ENCODE assay signal across 9 cellular contexts in the genomic region with DNA sequence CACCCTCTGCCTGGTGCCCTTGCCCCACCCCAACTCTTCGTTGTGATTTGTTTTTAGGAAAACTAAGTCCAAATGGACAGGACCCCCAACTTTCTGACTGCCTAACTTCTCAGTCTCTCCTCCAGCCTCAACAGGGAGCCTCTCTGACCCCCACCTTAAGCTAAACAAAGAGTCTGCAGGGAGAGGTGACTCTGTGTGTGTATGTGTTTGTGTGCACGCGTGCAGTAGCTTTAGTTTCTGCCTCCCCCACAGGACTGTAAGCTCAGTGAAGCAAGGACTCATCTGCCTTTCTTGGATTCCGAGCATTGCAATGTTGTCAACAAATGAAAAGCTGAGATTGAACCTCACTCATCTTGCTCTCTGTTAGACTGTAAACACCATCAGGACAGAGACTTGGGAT. TPM values are rescaled to one million over a fixed set of nuclear protein-coding genes. Genes with fewer than 3 reads are reported as not detected.
DNase-seq lines count a peak whose midpoint lies in the region; ATAC-seq and TF ChIP-seq lines count a peak whose summit lies in the region.
"Had no signal": no experiment of that assay in that cellular context is flagged by ENCODE, and none has a peak within 500 bp of the region (broad histone marks: within the 10 kb centered on the region; RNA-seq: fewer than 3 reads in every experiment).

No MANE protein-coding gene starts in this region.

- H3K9me3 Mint-ChIP-seq in Caco-2 (ENCODE audit: unreplicated experiment): no peaks in the 10 kb centered on the region
- H3K9me3 Mint-ChIP-seq in nephron: no peaks in the 10 kb centered on the region
- no peaks in the 10 kb centered on the region for H3K9me3 Mint-ChIP-seq in stimulated activated naive CD8-positive, alpha-beta T cell treated with anti-CD3 and anti-CD28 coated beads, Interleukin-15, amount 100 ng/mL, for 72 hours
- H3K9me3 Mint-ChIP-seq: CD8-positive, alpha-beta T cell had no signal

- no peaks in the 10 kb centered on the region; the same call in 1 of the 2 replicates for H3K36me3 ChIP-seq in Caco-2 (ENCODE audit: control insufficient read depth, insufficient read depth, low read length)

- H3K9me3 ChIP-seq in Caco-2: no peaks in the 10 kb centered on the region

- no peak for DNase-seq in Caco-2
- no peak for DNase-seq in coronary artery (ENCODE audit: low spot score)
- DNase-seq in NK-92 treated with Interleukin-12 subunit alpha and Interleukin-12 subunit beta, amount 100 ng/mL, for 24 hours (lab: John Stamatoyannopoulos, UW): no peak
- no peak for DNase-seq in NCI-H1105 treated with DMSO at 0.1 percent for 48 hours (lab: John Stamatoyannopoulos, UW)
- DNase-seq in stimulated activated naive CD8-positive, alpha-beta T cell treated with anti-CD3 and anti-CD28 coated beads, Interleukin-15, amount 100 ng/mL, for 72 hours: no peak
- DNase-seq: CD8-positive, alpha-beta T cell; NCI-H2029; PC-3 had no signal

- H3K4me3 Mint-ChIP-seq in Caco-2 (ENCODE audit: unreplicated experiment): no peak overlapping the region
- H3K4me3 Mint-ChIP-seq in nephron: no peak overlapping the region
- H3K4me3 Mint-ChIP-seq in stimulated activated naive CD8-positive, alpha-beta T cell treated with anti-CD3 and anti-CD28 coated beads, Interleukin-15, amount 100 ng/mL, for 72 hours: no peak overlapping the region
- H3K4me3 Mint-ChIP-seq: CD8-positive, alpha-beta T cell had no signal

- no TSS peak for BruUV-seq in Caco-2 (replicated peaks; lab: Mats Ljungman, UMichigan)

- CTCF ChIA-PET in Caco-2 (lab: Charles Lee): interaction anchor here (0.8 to 3.9 kb wide), 4 partner anchors 19 to 89 kb away, joined by 3 to 22 read pairs (median 6); no protein-coding TSS in a partner anchor

- H3K36me3 Mint-ChIP-seq in Caco-2 (ENCODE audit: insufficient read depth, unreplicated experiment): peaks cover 21% of the 10 kb centered on the region
- peaks cover 24% of the 10 kb centered on the region for H3K36me3 Mint-ChIP-seq in nephron (ENCODE audit: low read depth)

- H3K27ac Mint-ChIP-seq in Caco-2 (ENCODE audit: unreplicated experiment): peak overlapping the region; percentile 69
- H3K27ac Mint-ChIP-seq in nephron: peak overlapping the region; percentile 67 to 86 (median 79)
- no peak overlapping the region for H3K27ac Mint-ChIP-seq in stimulated activated naive CD8-positive, alpha-beta T cell treated with anti-CD3 and anti-CD28 coated beads, Interleukin-15, amount 100 ng/mL, for 72 hours

- H3K4me1 ChIP-seq in Caco-2: peaks cover 29% of the 10 kb centered on the region

- H3K4me3 ChIP-seq in Caco-2 (ENCODE audit: low read depth, low read length) (no peak overlapping the region), coronary artery (no peak overlapping the region)

- H3K4me1 Mint-ChIP-seq in Caco-2 (ENCODE audit: low read depth, unreplicated experiment) (peaks cover 23% of the 10 kb centered on the region), nephron (peaks cover 27% of the 10 kb centered on the region)
- H3K4me1 Mint-ChIP-seq in stimulated activated naive CD8-positive, alpha-beta T cell treated with anti-CD3 and anti-CD28 coated beads, Interleukin-15, amount 100 ng/mL, for 72 hours: peaks cover 45% of the 10 kb centered on the region

- H3K27ac ChIP-seq in coronary artery: peak overlapping the region; percentile 48 to 88

- TF ChIP-seq CTCF in Caco-2 (IDR thresholded peaks at IDR 0.05; ENCODE audit: insufficient read depth in 1 of 2, low read depth in 1 of 2, low read length in 1 of 2, severe bottlenecking in 1 of 2, unreplicated experiment in 1 of 2): no peak
- TF ChIP-seq CTCF in coronary artery (IDR thresholded peaks at IDR 0.05): no peak
- TF ChIP-seq CTCF in nephron (IDR thresholded peaks at IDR 0.05; ENCODE audit: unreplicated experiment in 3 of 3): no peak

- H3K27me3 Mint-ChIP-seq in Caco-2 (ENCODE audit: insufficient read depth, unreplicated experiment) (no peaks in the 10 kb centered on the region), nephron (ENCODE audit: low read depth) (no peaks in the 10 kb centered on the region)
- no peaks in the 10 kb centered on the region for H3K27me3 Mint-ChIP-seq in stimulated activated naive CD8-positive, alpha-beta T cell treated with anti-CD3 and anti-CD28 coated beads, Interleukin-15, amount 100 ng/mL, for 72 hours

- no peaks in the 10 kb centered on the region for H3K27me3 ChIP-seq in Caco-2 (replicated peaks; ENCODE audit: control insufficient read depth, insufficient read depth, low read length)

- intact Hi-C loops in Caco-2 (cut with micrococcal nuclease; ENCODE audit: unreplicated experiment): loop anchor here (1.0 kb wide), 2 partner anchors 8 to 19 kb away; a partner anchor contains a TSS

- POLR2A ChIA-PET in Caco-2 (lab: Charles Lee): no interaction called here

- ATAC-seq in stimulated activated naive CD8-positive, alpha-beta T cell treated with anti-CD3 and anti-CD28 coated beads, Interleukin-15, amount 100 ng/mL, for 72 hours: no peak
- ATAC-seq: CD8-positive, alpha-beta T cell; PC-3 had no signal

RNA-seq across cellular contexts. Expression of a gene that starts 7.9 kb away (rescaled TPM):
- 26.2 and 26.8 TPM in 2 replicates for total RNA-seq in Caco-2 (2022)

RNA-seq across cellular contexts. Expression of a gene that starts 8.1 kb away (rescaled TPM):
- total RNA-seq in Caco-2 (2022): 66.9 and 67.2 TPM in 2 replicates

RNA-seq across cellular contexts. Expression of a gene that starts 50.5 kb away (rescaled TPM):
- 76.0 and 82.7 TPM in 2 replicates for total RNA-seq in Caco-2 (2022)

Comparison
In these comparisons a context has a peak if more than half of its experiments do, and no peak if none do; other contexts are left out.
1. H3K27ac Mint-ChIP-seq: peak in Caco-2 (single experiment) and nephron (3 of 3); none in stimulated activated naive CD8-positive, alpha-beta T cell treated with anti-CD3 and anti-CD28 coated beads, Interleukin-15, amount 100 ng/mL, for 72 hours (0 of 2).